8 cellular contexts compared by ENCODE assay signal in the genomic region with DNA sequence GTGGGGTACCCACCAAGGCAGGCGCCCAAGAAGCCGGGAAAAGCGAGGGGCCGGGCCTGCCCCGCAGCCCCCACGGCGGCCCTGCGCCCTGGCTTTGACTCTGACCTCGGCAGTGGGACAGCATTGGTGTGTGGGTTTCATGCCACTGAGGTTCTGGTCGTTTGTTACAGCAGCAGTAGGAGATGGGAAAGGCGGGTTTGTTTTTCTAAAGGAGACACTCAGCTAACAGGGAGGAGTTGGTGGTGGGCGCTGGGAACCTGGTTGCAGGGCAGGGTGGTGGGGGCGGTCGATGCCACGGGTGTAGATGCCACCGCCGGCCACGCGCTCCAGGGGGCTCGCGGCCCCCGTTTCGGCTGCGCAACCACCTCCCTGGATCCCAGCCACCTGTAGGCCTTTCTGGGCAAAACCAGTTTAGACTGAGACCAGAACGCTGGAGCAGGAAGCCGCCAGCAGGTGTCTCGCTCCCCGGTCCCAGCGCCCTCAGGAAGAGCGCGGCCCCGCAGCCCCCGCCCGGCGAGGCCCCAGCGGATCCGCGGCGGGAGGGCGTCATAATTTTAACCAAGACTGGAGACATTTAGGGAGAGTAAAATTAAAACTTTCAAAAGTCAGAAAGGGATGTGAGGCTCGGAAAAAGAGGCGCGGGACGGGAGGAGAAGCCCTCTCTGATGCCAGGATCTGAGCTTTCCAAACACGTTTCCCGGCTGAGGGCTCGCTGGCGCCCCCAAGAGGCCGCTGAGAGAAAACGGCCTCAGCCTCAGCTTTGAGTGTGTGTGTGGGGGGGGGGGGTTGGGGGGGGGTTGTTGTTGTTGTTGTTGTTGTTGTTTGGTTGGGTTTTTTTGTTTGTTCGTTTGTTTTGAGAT. TPM values are rescaled to one million over a fixed set of nuclear protein-coding genes. Genes with fewer than 3 reads are reported as not detected.
DNase-seq lines count a peak whose midpoint lies in the region; ATAC-seq, FAIRE-seq and TF ChIP-seq lines count a peak whose summit lies in the region.

No MANE protein-coding gene starts in this region.

- no peaks in the 10 kb centered on the region for H3K36me3 Mint-ChIP-seq in T-cell

- TF ChIP-seq RAD21 in GM12878 (IDR thresholded peaks at IDR 0.05; ENCODE audit: insufficient read depth, low read depth, low read length): peak; percentile 34; the same call in 1 of the 2 replicates

- intact Hi-C loops in GM12878 (cut with micrococcal nuclease; ENCODE audit: unreplicated experiment): no loop called here

- peak; percentile 48 to 67 (median 59) for TF ChIP-seq CTCF in GM12878 (IDR thresholded peaks at IDR 0.05 in 2 of 3, conservative IDR thresholded peaks at IDR 0.05 in 1 of 3; ENCODE audit: control insufficient read depth in 2 of 3, extremely low read depth in 1 of 3, insufficient read depth in 1 of 3, low read depth in 3 of 3, low read length in 3 of 3)

- peak overlapping the region; percentile 83 for H3K4me2 ChIP-seq in GM12878 (ENCODE audit: control insufficient read depth, insufficient read depth)
- peak overlapping the region; percentile 99 for H3K4me2 ChIP-seq in skeletal muscle satellite cell (ENCODE audit: low read length)

- no peaks in the 10 kb centered on the region; a peak in 1 of 4 replicates for H3K27me3 ChIP-seq in GM12878 (replicated peaks in 1 of 2; ENCODE audit: control insufficient read depth in 2 of 2, insufficient read depth in 2 of 2, low read length in 1 of 2)
- H3K27me3 ChIP-seq in iPS-18a (ENCODE audit: control insufficient read depth, insufficient read depth, low read length): no peaks in the 10 kb centered on the region
- peaks cover 8% of the 10 kb centered on the region for H3K27me3 ChIP-seq in skeletal muscle satellite cell (ENCODE audit: control insufficient read depth, insufficient read depth, low read length)

- peaks cover 0 to 5% (median 0%) of the 10 kb centered on the region in 3 donors for H3K4me1 Mint-ChIP-seq in T-cell

- in situ Hi-C loops in GM12878 (cut with MboI): no loop called here

- ATAC-seq in T-cell (replicated peaks in 1 of 4) (peak; percentile 56 to 82 (median 65)), GM12878 (peak; percentile 96), HG03457 (IDR thresholded peaks at IDR 0.05; ENCODE audit: unreplicated experiment) (no peak)

- no peaks in the 10 kb centered on the region for H3K79me2 ChIP-seq in GM12878 (ENCODE audit: control insufficient read depth, insufficient read depth, low read length)

- no peak for TF ChIP-seq POLR2A in GM12878 (IDR thresholded peaks at IDR 0.05; ENCODE audit: low read depth, low read length)

- H3K36me3 ChIP-seq in GM12878 (ENCODE audit: control insufficient read depth in 2 of 2, insufficient read depth in 2 of 2, low read length in 1 of 2): no peaks in the 10 kb centered on the region
- H3K36me3 ChIP-seq in iPS-18a (ENCODE audit: control insufficient read depth, low read depth, low read length): no peaks in the 10 kb centered on the region
- no peaks in the 10 kb centered on the region for H3K36me3 ChIP-seq in skeletal muscle satellite cell (ENCODE audit: insufficient read depth, low read length)

- no TSS peak for BruUV-seq in GM12878 (replicated peaks; lab: Mats Ljungman, UMichigan)

- no peaks in the 10 kb centered on the region for H3K9me3 Mint-ChIP-seq in T-cell

- DNase-seq in ELR (ENCODE audit: low read depth): peak; percentile 91
- DNase-seq in HEK293T (ENCODE audit: extremely low spot score): peak; percentile 74
- DNase-seq in NCI-H1092 treated with DMSO at 0.1 percent for 48 hours (lab: John Stamatoyannopoulos, UW): peak; percentile 64
- DNase-seq in T-cell: peak in 25 of 34 experiments; percentile 2 to 56 (median 22)
- DNase-seq in GM12878 (ENCODE audit: low read depth, low spot score): peak; percentile 13

- no peak for TF ChIP-seq EP300 in GM12878 (IDR thresholded peaks at IDR 0.05; ENCODE audit: borderline replicate concordance in 1 of 2, control insufficient read depth in 1 of 2, low read depth in 2 of 2, low read length in 2 of 2)

- RAD21 ChIA-PET in GM12878 (lab: Charles Lee; ENCODE audit: unreplicated experiment): interaction anchor here (0.6 kb wide), 1 partner anchor 219 kb away, joined by 3 read pairs; no protein-coding TSS in a partner anchor

- peak overlapping the region in 2 of 3 donors; percentile 53 to 57 for H3K4me3 Mint-ChIP-seq in T-cell

- H3K9me3 ChIP-seq in GM12878 (replicated peaks; ENCODE audit: control insufficient read depth, insufficient read depth, low read length) (no peaks in the 10 kb centered on the region), iPS-18a (ENCODE audit: control insufficient read depth, low read depth, low read length) (no peaks in the 10 kb centered on the region), skeletal muscle satellite cell (replicated peaks; ENCODE audit: low read length) (no peaks in the 10 kb centered on the region)

- H3K4me3 ChIP-seq in GM12878 (peak overlapping the region; percentile 55; the same call in 1 of the 2 replicates), iPS-18a (ENCODE audit: low read length) (peak overlapping the region; percentile 71), skeletal muscle satellite cell (ENCODE audit: low read length) (peak overlapping the region; percentile 90)

- H2AFZ ChIP-seq in GM12878 (ENCODE audit: control insufficient read depth, low read depth, low read length): peak overlapping the region; percentile 65

- CTCF ChIA-PET in HEK293T (lab: Yijun Ruan, JAX): interaction anchor here (0.5 to 2.0 kb wide), 8 partner anchors 9 to 139 kb away, joined by 3 to 5 read pairs (median 3); no protein-coding TSS in a partner anchor
- CTCF ChIA-PET in T-cell (lab: Charles Lee): interaction anchor here (0.5 to 0.9 kb wide), 5 partner anchors 145 to 1778 kb away, joined by 3 to 8 read pairs (median 4); no protein-coding TSS in a partner anchor
- CTCF ChIA-PET in GM12878 (lab: Yijun Ruan, JAX): interaction anchor here (0.7 to 3.0 kb wide), 14 partner anchors 9 to 791 kb away, joined by 3 to 19 read pairs (median 4); partner anchors contain the start of gene AFG3L2

- no peaks in the 10 kb centered on the region for H4K20me1 ChIP-seq in GM12878 (ENCODE audit: control insufficient read depth, insufficient read depth)

- no peak overlapping the region for H3K27ac ChIP-seq in GM12878 (ENCODE audit: control insufficient read depth, insufficient read depth)
- H3K27ac ChIP-seq in iPS-18a (ENCODE audit: low read length): no peak overlapping the region

- H3K9ac ChIP-seq in GM12878 (ENCODE audit: control insufficient read depth, insufficient read depth, low read length): no peak overlapping the region
- H3K9ac ChIP-seq in iPS-18a (ENCODE audit: low read length): peak overlapping the region; percentile 66
- peak overlapping the region; percentile 91 for H3K9ac ChIP-seq in skeletal muscle satellite cell (ENCODE audit: low read depth, low read length)

- SMC1A ChIA-PET in GM12878 (lab: Charles Lee; ENCODE audit: uncharacterized antibody, unreplicated experiment): interaction anchor here (1.0 to 1.1 kb wide), 2 partner anchors 56 to 202 kb away, joined by 3 read pairs; no protein-coding TSS in a partner anchor

- no peak overlapping the region for H3K27ac Mint-ChIP-seq in T-cell

- H3K4me1 ChIP-seq in GM12878 (ENCODE audit: control insufficient read depth, insufficient read depth, low read length) (no peaks in the 10 kb centered on the region), iPS-18a (ENCODE audit: control insufficient read depth, low read depth, low read length) (no peaks in the 10 kb centered on the region), skeletal muscle satellite cell (ENCODE audit: control insufficient read depth, insufficient read depth, low read length) (peaks cover 4% of the 10 kb centered on the region)

- POLR2A ChIA-PET in HEK293T (lab: Yijun Ruan, JAX) (interaction anchor here (0.6 to 1.2 kb wide), 8 partner anchors 11 to 106 kb away, joined by 3 to 6 read pairs (median 3); partner anchors contain the start of gene AFG3L2), T-cell (lab: Charles Lee) (interaction anchor here (0.7 kb wide), 2 partner anchors 1467 to 1512 kb away, joined by 6 to 8 read pairs; no protein-coding TSS in a partner anchor), GM12878 (lab: Charles Lee) (interaction anchor here (0.5 to 1.0 kb wide), 2 partner anchors 12 to 39 kb away, joined by 3 to 6 read pairs; no protein-coding TSS in a partner anchor)

- WGBS in GM12878 (ENCODE audit: insufficient coverage, insufficient replicate concordance, low lambda C conversion rate, missing lambda C conversion rate): 24% methylated on average over 51 of the region's 51 CpGs

- FAIRE-seq in GM12878 (lab: Jason Lieb, UNC): peak; percentile 69

- peaks cover 14 to 15% of the 10 kb centered on the region in 2 donors for H3K27me3 Mint-ChIP-seq in T-cell

RNA-seq across cellular contexts. Expression of gene CIDEA, which starts 17.4 kb away (rescaled TPM):
- total RNA-seq in T-cell (not detected), GM12878 (2014; rRNA removed) (not detected in 2 replicates), GM12878 (2014; rRNA removed; fragmentation: Illumina TruSeq; extraction: Trizol) (not detected in 2 replicates), GM12878 (2021) (not detected in 2 replicates)
- not detected in 2 replicates for total RNA-seq in GM12878 (2013; cell fraction: nucleolus; rRNA removed)
- not detected for polyA plus RNA-seq in GM12878 (2011; ENCODE audit: low read depth)
- polyA plus RNA-seq in GM12878 (2011; rRNA removed) (not detected in 2 replicates), GM12878 (2014; fragmentation: Illumina TruSeq; extraction: Trizol) (not detected in 2 replicates), GM12878 (2014; fragmentation: Nextera tagmentation; extraction: Ambion mirVana) (not detected), GM12878 (2014; rRNA removed) (not detected in 2 replicates), GM12878 (2016; fragmentation: Nextera tagmentation; extraction: Ambion mirVana) (not detected)
- not detected in 2 replicates for polyA plus RNA-seq in GM12878 (2011; cell fraction: cytosol; rRNA removed)
- not detected in 2 replicates for polyA plus RNA-seq in GM12878 (2011; cell fraction: nucleus; rRNA removed)
- not detected in 2 replicates for polyA plus RNA-seq in GM12878 (2012)
- not detected in 2 replicates for polyA minus RNA-seq in GM12878 (2011; rRNA and poly(A)+ RNA removed)
- polyA minus RNA-seq in GM12878 (2011; cell fraction: cytosol; rRNA and poly(A)+ RNA removed): not detected in 2 replicates
- not detected in 2 replicates for polyA minus RNA-seq in GM12878 (2011; cell fraction: nucleus; rRNA and poly(A)+ RNA removed)
- 0.25 TPM in 1 of 2 replicates, not detected in the other for total RNA-seq in skeletal muscle satellite cell (2012; rRNA removed)

RNA-seq across cellular contexts. Expression of gene TUBB6, which starts 36.4 kb away (rescaled TPM):
- total RNA-seq in T-cell: 1 to 10 TPM in 2 of 5 donors, under 1 TPM in 3; 0.40 to 4.9 (median 0.96) TPM
- total RNA-seq in GM12878 (2013; cell fraction: nucleolus; rRNA removed): 43.5 and 49.0 TPM in 2 replicates
- total RNA-seq in GM12878 (2014; rRNA removed): 189 and 197 TPM in 2 replicates
- 59.3 and 67.4 TPM in 2 replicates for total RNA-seq in GM12878 (2014; rRNA removed; fragmentation: Illumina TruSeq; extraction: Trizol)
- 94.0 and 97.7 TPM in 2 replicates for total RNA-seq in GM12878 (2021)
- polyA plus RNA-seq in GM12878 (2011; ENCODE audit: low read depth): 29.8 TPM
- polyA plus RNA-seq in GM12878 (2011; rRNA removed): 14.7 and 27.4 TPM in 2 replicates
- 40.8 and 63.2 TPM in 2 replicates for polyA plus RNA-seq in GM12878 (2011; cell fraction: cytosol; rRNA removed)
- polyA plus RNA-seq in GM12878 (2011; cell fraction: nucleus; rRNA removed): 31.2 and 60.2 TPM in 2 replicates
- 52.7 and 61.0 TPM in 2 replicates for polyA plus RNA-seq in GM12878 (2012)
- 34.0 and 55.0 TPM in 2 replicates for polyA plus RNA-seq in GM12878 (2014; fragmentation: Illumina TruSeq; extraction: Trizol)
- polyA plus RNA-seq in GM12878 (2014; fragmentation: Nextera tagmentation; extraction: Ambion mirVana): 10 to 100 TPM; 47.0 to 66.8 TPM
- 213 and 262 TPM in 2 replicates for polyA plus RNA-seq in GM12878 (2014; rRNA removed)
- 100 to 1,000 TPM; 149 to 160 TPM for polyA plus RNA-seq in GM12878 (2016; fragmentation: Nextera tagmentation; extraction: Ambion mirVana)
- 28.0 and 43.6 TPM in 2 replicates for polyA minus RNA-seq in GM12878 (2011; rRNA and poly(A)+ RNA removed)
- 12.6 and 22.6 TPM in 2 replicates for polyA minus RNA-seq in GM12878 (2011; cell fraction: cytosol; rRNA and poly(A)+ RNA removed)
- 5.3 and 15.6 TPM in 2 replicates for polyA minus RNA-seq in GM12878 (2011; cell fraction: nucleus; rRNA and poly(A)+ RNA removed)
- total RNA-seq in skeletal muscle satellite cell (2012; rRNA removed): 661 and 1,104 TPM in 2 replicates

Comparison
In these comparisons a context has a peak if more than half of its experiments do, and no peak if none do; other contexts are left out.
1. DNase-seq: peak in every context shown above with its lines; median percentile 91 in ELR; 74 in HEK293T; 64 in NCI-H1092 treated with DMSO at 0.1 percent for 48 hours; 22 in T-cell; 13 in GM12878.
2. RNA of gene TUBB6, which starts 36.4 kb away (total RNA-seq): 43.5 to 197 TPM in GM12878; 0.40 to 4.9 TPM in T-cell; every median in the first group is over 4 times any median in the second.
3. Peak in every context shown above with its lines, with median percentiles within 50 percentile points of each other: H3K4me3 ChIP-seq.